ENCODE assay signal across 9 cellular contexts in genomic region chr11:69293819-69294505, GRCh38. TPM values are rescaled to one million over a fixed set of nuclear protein-coding genes. Genes with fewer than 3 reads are reported as not detected.
DNase-seq lines count a peak whose midpoint lies in the region; ATAC-seq and TF ChIP-seq lines count a peak whose summit lies in the region.
"Had no signal": no experiment of that assay in that cellular context is flagged by ENCODE, and none has a peak within 500 bp of the region (broad histone marks: within the 10 kb centered on the region; RNA-seq: fewer than 3 reads in every experiment).

MYEOV (plus strand) TSS chr11:69294155; CDS start chr11:69295355, 1,200 bp downstream.

- H3K4me3 ChIP-seq in DND-41 (ENCODE audit: low read depth in 1 of 2, low read length in 2 of 2), result no peak within 1 kb of the TSS
- H3K4me3 ChIP-seq in Jurkat, Clone E6-1 (ENCODE audit: low read length), result no peak within 1 kb of the TSS
- H3K4me3 ChIP-seq in kidney epithelial cell (ENCODE audit: low read depth, low read length), result peak within 1 kb of the TSS; percentile 23

- no peak within 1 kb of the TSS for H3K4me3 Mint-ChIP-seq in activated CD8-positive, alpha-beta T cell treated with anti-CD3 and anti-CD28 coated beads for 36 hours

- no peak within 1 kb of the TSS for H3K9ac ChIP-seq in DND-41 (ENCODE audit: low read depth, low read length)

- H3K4me1 Mint-ChIP-seq in activated CD8-positive, alpha-beta T cell treated with anti-CD3 and anti-CD28 coated beads for 36 hours (ENCODE audit: low read depth), result peaks cover 40% of the 10 kb centered on the region

- ATAC-seq in DND-41 (ENCODE audit: insufficient read depth, low read depth), result no peak
- peak; percentile 40 for ATAC-seq in activated CD8-positive, alpha-beta T cell treated with anti-CD3 and anti-CD28 coated beads for 36 hours
- ATAC-seq in HG02938 (IDR thresholded peaks at IDR 0.05; ENCODE audit: unreplicated experiment), result no peak
- ATAC-seq in GM21528 (IDR thresholded peaks at IDR 0.05; ENCODE audit: low FRiP score, unreplicated experiment), result no peak
- ATAC-seq in HG03378 (IDR thresholded peaks at IDR 0.05; ENCODE audit: unreplicated experiment), result no peak

- TF ChIP-seq CTCF in DND-41 (IDR thresholded peaks at IDR 0.05; ENCODE audit: borderline replicate concordance, extremely low read depth, low read length, poor library complexity, severe bottlenecking) (no peak), kidney epithelial cell (IDR thresholded peaks at IDR 0.05; ENCODE audit: insufficient read depth, low read length, poor library complexity, severe bottlenecking) (no peak)
- TF ChIP-seq CTCF in activated CD8-positive, alpha-beta T cell treated with anti-CD3 and anti-CD28 coated beads for 36 hours (IDR thresholded peaks at IDR 0.05), result no peak

- no peaks in the 10 kb centered on the region for H3K9me3 Mint-ChIP-seq in activated CD8-positive, alpha-beta T cell treated with anti-CD3 and anti-CD28 coated beads for 36 hours

- no peak within 1 kb of the TSS for H3K4me2 ChIP-seq in DND-41 (ENCODE audit: insufficient read depth, low read length)

- H3K27me3 ChIP-seq in DND-41 (ENCODE audit: insufficient read depth, low read length, poor library complexity) (no peaks in the 10 kb centered on the region), kidney epithelial cell (ENCODE audit: control insufficient read depth, insufficient read depth, low read length) (no peaks in the 10 kb centered on the region)

- H3K4me1 ChIP-seq in DND-41 (ENCODE audit: insufficient read depth, low read length), result peaks cover 28% of the 10 kb centered on the region

- DNase-seq in DND-41 (peak; percentile 30), kidney epithelial cell (ENCODE audit: low read depth) (no peak), NCI-H2029 (lab: John Stamatoyannopoulos, UW) (no peak)
- DNase-seq in Jurkat, Clone E6-1 (ENCODE audit: low read depth, low spot score), result peak; percentile 39
- DNase-seq in activated CD8-positive, alpha-beta T cell treated with anti-CD3 and anti-CD28 coated beads for 36 hours, result peak; percentile 70

- H2AFZ ChIP-seq in DND-41 (ENCODE audit: low read depth, low read length), result no peak within 1 kb of the TSS

- no peaks in the 10 kb centered on the region for H3K27me3 Mint-ChIP-seq in activated CD8-positive, alpha-beta T cell treated with anti-CD3 and anti-CD28 coated beads for 36 hours

- POLR2A ChIA-PET in activated CD8-positive, alpha-beta T cell treated with anti-CD3 and anti-CD28 coated beads for 36 hours (lab: Charles Lee), result no interaction called here

- CTCF ChIA-PET in activated CD8-positive, alpha-beta T cell treated with anti-CD3 and anti-CD28 coated beads for 36 hours (lab: Charles Lee), result interaction anchor here (0.7 to 1.6 kb wide), 5 partner anchors 8 to 349 kb away, joined by 3 to 6 read pairs (median 4); no protein-coding TSS in a partner anchor

- H4K20me1 ChIP-seq in DND-41 (ENCODE audit: insufficient read depth, low read length), result peaks cover 30% of the 10 kb centered on the region

- H3K36me3 ChIP-seq in DND-41 (ENCODE audit: insufficient read depth, low read length), result no peaks in the 10 kb centered on the region
- no peaks in the 10 kb centered on the region for H3K36me3 ChIP-seq in kidney epithelial cell (ENCODE audit: control insufficient read depth, insufficient read depth, low read length)

- H3K27ac ChIP-seq in DND-41 (ENCODE audit: low read length), result no peak within 1 kb of the TSS
- H3K27ac ChIP-seq: HL-60 had no signal

- no peak within 1 kb of the TSS for H3K27ac Mint-ChIP-seq in activated CD8-positive, alpha-beta T cell treated with anti-CD3 and anti-CD28 coated beads for 36 hours

- no peaks in the 10 kb centered on the region for H3K36me3 Mint-ChIP-seq in activated CD8-positive, alpha-beta T cell treated with anti-CD3 and anti-CD28 coated beads for 36 hours (ENCODE audit: low read depth)

- intact Hi-C loops in activated CD8-positive, alpha-beta T cell treated with anti-CD3 and anti-CD28 coated beads for 36 hours (cut with micrococcal nuclease), result loop anchor here (10.0 kb wide), 3 partner anchors 151 to 351 kb away; partner anchors contain the start of gene CCND1

- no peaks in the 10 kb centered on the region for H3K79me2 ChIP-seq in DND-41 (ENCODE audit: insufficient read depth, low read length)

- no peaks in the 10 kb centered on the region for H3K9me3 ChIP-seq in DND-41 (ENCODE audit: insufficient read depth, low read length, severe bottlenecking)

RNA-seq across cellular contexts. Expression of gene MYEOV, which starts in this region (rescaled TPM):
- polyA plus RNA-seq in Jurkat, Clone E6-1 (2012; ENCODE audit: insufficient read depth, insufficient read length), result not detected
- not detected for total RNA-seq in activated CD8-positive, alpha-beta T cell treated with anti-CD3 and anti-CD28 coated beads for 36 hours
- total RNA-seq in kidney epithelial cell, result 29.0 and 36.9 TPM in 2 replicates

Comparison
In these comparisons a context has a peak if more than half of its experiments do, and no peak if none do; other contexts are left out.
1. RNA of gene MYEOV (total RNA-seq): 29.0 to 36.9 TPM in kidney epithelial cell; not detected in activated CD8-positive, alpha-beta T cell treated with anti-CD3 and anti-CD28 coated beads for 36 hours; every median in the first group is over 10 times any median in the second.
2. Peak in DNase-seq and ATAC-seq in activated CD8-positive, alpha-beta T cell treated with anti-CD3 and anti-CD28 coated beads for 36 hours; RNA of the gene not detected or under 1 TPM.
3. DNase-seq: peak in DND-41 (single experiment) and Jurkat, Clone E6-1 (single experiment); none in kidney epithelial cell (single experiment) and NCI-H2029 (single experiment).